In the genomic region with DNA sequence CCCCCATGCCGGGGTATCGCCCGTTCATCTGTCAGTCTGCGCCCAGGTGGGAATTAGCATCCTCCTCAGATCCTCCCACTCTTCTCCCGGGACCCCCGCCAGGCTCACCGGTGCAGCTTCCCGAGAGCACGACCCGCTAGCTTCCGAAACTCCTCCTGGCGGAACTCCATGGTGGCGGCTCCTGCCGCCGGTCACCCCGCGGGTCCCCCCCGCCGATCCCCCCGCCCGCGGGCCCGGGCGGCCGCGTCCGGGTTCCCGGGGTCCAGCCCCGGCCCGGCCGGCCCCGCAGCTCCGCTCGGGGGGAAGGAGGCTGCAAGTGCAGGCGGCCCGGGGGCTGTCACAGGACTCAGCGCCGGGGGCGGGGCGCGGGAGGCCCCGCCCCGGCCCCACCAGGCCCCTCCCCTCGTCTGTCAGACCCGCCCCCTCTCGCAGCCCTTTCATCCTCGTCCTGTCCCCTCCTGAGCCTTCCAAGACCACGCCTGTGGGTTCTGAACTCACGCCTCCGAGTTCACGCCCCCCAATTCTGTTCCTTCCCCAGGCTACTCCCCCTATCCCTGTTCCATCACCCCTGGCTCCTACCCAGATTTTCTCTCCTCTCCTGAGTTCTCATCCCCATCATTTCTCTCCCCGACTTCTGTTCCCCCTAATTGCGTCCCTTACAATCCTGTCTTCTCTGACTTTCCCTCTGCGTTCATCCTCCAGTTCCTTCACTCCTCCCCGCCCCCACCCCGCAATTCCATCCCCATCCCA, we compare ENCODE assay signal across 8 cellular contexts.
DNase-seq lines count a peak whose midpoint lies in the region; ATAC-seq and FAIRE-seq lines count a peak whose summit lies in the region.

A gene (minus strand): TSS at position 318 of the 750 bp plus-strand sequence. CDS start 148 bp downstream, at position 170.

- H3K4me1 Mint-ChIP-seq in activated naive CD8-positive, alpha-beta T cell (ENCODE audit: low read depth) = peaks cover 28% of the 10 kb centered on the region

- H3K4me3 ChIP-seq in subcutaneous abdominal adipose tissue (ENCODE audit: low read depth in 1 of 5, low read length in 5 of 5) = peak within 1 kb of the TSS; percentile 41 to 82 (median 61)

- ATAC-seq in GM21786 (IDR thresholded peaks at IDR 0.05; ENCODE audit: unreplicated experiment) (no peak), GM19395 (IDR thresholded peaks at IDR 0.05; ENCODE audit: unreplicated experiment) (no peak)

- no peaks in the 10 kb centered on the region for H3K36me3 Mint-ChIP-seq in activated naive CD8-positive, alpha-beta T cell

- peak within 1 kb of the TSS; percentile 79 for H3K4me3 Mint-ChIP-seq in activated naive CD8-positive, alpha-beta T cell

- H3K9ac ChIP-seq in subcutaneous abdominal adipose tissue (ENCODE audit: low read length in 5 of 5) = peak within 1 kb of the TSS in 1 of 5 donors; percentile 7

- H3K36me3 ChIP-seq in subcutaneous abdominal adipose tissue (ENCODE audit: control insufficient read depth in 5 of 5, insufficient read depth in 5 of 5, low read length in 5 of 5) = no peaks in the 10 kb centered on the region

- no peak for FAIRE-seq in RCC 7860 (lab: Jason Lieb, UNC)

- peak within 1 kb of the TSS; percentile 23 for H3K27ac ChIP-seq in subcutaneous abdominal adipose tissue (ENCODE audit: low read depth, low read length)

- H3K9me3 Mint-ChIP-seq in activated naive CD8-positive, alpha-beta T cell (ENCODE audit: low read depth) = no peaks in the 10 kb centered on the region

- peaks cover 30 to 48% (median 35%) of the 10 kb centered on the region in 5 donors for H3K27me3 ChIP-seq in subcutaneous abdominal adipose tissue (ENCODE audit: control insufficient read depth in 5 of 5, insufficient read depth in 4 of 5, low read length in 5 of 5)

- H3K27ac Mint-ChIP-seq in activated naive CD8-positive, alpha-beta T cell = no peak within 1 kb of the TSS

- no peaks in the 10 kb centered on the region for H3K9me3 ChIP-seq in subcutaneous abdominal adipose tissue (ENCODE audit: control insufficient read depth in 5 of 5, low read length in 5 of 5)

- DNase-seq in GM03348 (ENCODE audit: low spot score) (peak; percentile 66), NCI-H345 treated with DMSO at 0.1 percent for 48 hours (lab: John Stamatoyannopoulos, UW; ENCODE audit: unreplicated experiment) (peak; percentile 35), iPS-NIHi7 (ENCODE audit: extremely low spot score) (peak; percentile 70), RCC 7860 (ENCODE audit: low spot score) (no peak)

- peaks cover 3 to 35% (median 19%) of the 10 kb centered on the region in 5 donors for H3K4me1 ChIP-seq in subcutaneous abdominal adipose tissue (ENCODE audit: control insufficient read depth in 5 of 5, insufficient read depth in 5 of 5, low read length in 5 of 5)

- peaks cover 46% of the 10 kb centered on the region for H3K27me3 Mint-ChIP-seq in activated naive CD8-positive, alpha-beta T cell
